In the genomic region with DNA sequence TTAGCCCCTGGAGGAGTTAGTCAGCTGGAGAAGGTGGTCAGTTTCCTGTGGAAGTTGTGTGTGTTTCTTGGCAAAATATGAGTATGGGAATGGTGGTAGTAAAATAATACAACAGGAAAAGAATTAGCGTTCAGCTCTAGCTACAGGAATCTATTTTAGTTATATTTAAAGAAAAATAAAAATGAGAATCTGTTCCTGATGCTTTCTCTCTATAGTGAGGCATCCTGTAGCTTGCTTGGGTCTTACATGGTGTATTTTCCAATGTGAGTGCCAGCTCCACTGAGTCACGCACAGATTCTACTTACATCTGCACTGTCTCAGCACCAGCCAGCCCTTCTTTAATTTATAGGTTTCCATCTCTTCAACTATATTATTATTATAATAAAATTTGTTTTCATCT, we compare ENCODE assay signal across 15 cellular contexts.
DNase-seq lines count a peak whose midpoint lies in the region; ATAC-seq and TF ChIP-seq lines count a peak whose summit lies in the region.
"Had no signal": no experiment of that assay in that cellular context is flagged by ENCODE, and none has a peak within 500 bp of the region (broad histone marks: within the 10 kb centered on the region; RNA-seq: fewer than 3 reads in every experiment).

No MANE protein-coding gene starts in this region.

- no peaks in the 10 kb centered on the region for H3K27me3 ChIP-seq in osteoblast (ENCODE audit: insufficient read depth, low read length)
- H3K27me3 ChIP-seq in CD4-positive, alpha-beta T cell (ENCODE audit: control insufficient read depth, insufficient read depth, low read length) = no peaks in the 10 kb centered on the region
- H3K27me3 ChIP-seq: BLaER1 treated with 17β-estradiol and CSF1 and Interleukin-3, amounts not matched to agents 10 nM and 100 nM had no signal

- no peak for ATAC-seq in WTC11
- ATAC-seq in CD4-positive, alpha-beta T cell (ENCODE audit: poor library complexity) = no peak

- H3K36me3 ChIP-seq in osteoblast (ENCODE audit: insufficient read depth, low read length) = peaks cover 20% of the 10 kb centered on the region

- H3K9me3 ChIP-seq in osteoblast (ENCODE audit: low read depth, low read length) = no peaks in the 10 kb centered on the region
- H3K9me3 ChIP-seq in CD4-positive, alpha-beta T cell (ENCODE audit: control insufficient read depth, low read length) = no peaks in the 10 kb centered on the region
- H3K9me3 ChIP-seq: Caco-2, HAP-1 had no signal

- H3K36me3 Mint-ChIP-seq in WTC11 = peaks cover 32% of the 10 kb centered on the region
- H3K36me3 Mint-ChIP-seq in chondrocyte (ENCODE audit: low read depth) = peaks cover 14% of the 10 kb centered on the region
- peaks cover 69% of the 10 kb centered on the region for H3K36me3 Mint-ChIP-seq in CD4-positive, alpha-beta T cell (ENCODE audit: low read depth)

- peaks cover 19% of the 10 kb centered on the region for H3K4me1 ChIP-seq in osteoblast (ENCODE audit: insufficient read depth, low read length)
- H3K4me1 ChIP-seq: Caco-2, HAP-1 had no signal

- H3K4me2 ChIP-seq in osteoblast (ENCODE audit: insufficient read depth, low read length) = no peak overlapping the region
- H3K4me2 ChIP-seq: BLaER1 treated with 17β-estradiol and CSF1 and Interleukin-3, amounts not matched to agents 10 nM and 100 nM had no signal

- H3K9me3 Mint-ChIP-seq in WTC11 (no peaks in the 10 kb centered on the region), chondrocyte (ENCODE audit: low read depth) (no peaks in the 10 kb centered on the region)
- no peaks in the 10 kb centered on the region for H3K9me3 Mint-ChIP-seq in CD4-positive, alpha-beta T cell
- H3K9me3 Mint-ChIP-seq: CD8-positive, alpha-beta memory T cell had no signal

- H3K27me3 Mint-ChIP-seq in WTC11 (ENCODE audit: low read depth) = no peaks in the 10 kb centered on the region
- H3K27me3 Mint-ChIP-seq in chondrocyte (ENCODE audit: low read depth) = no peaks in the 10 kb centered on the region
- no peaks in the 10 kb centered on the region for H3K27me3 Mint-ChIP-seq in CD4-positive, alpha-beta T cell
- H3K27me3 Mint-ChIP-seq: B cell; CD8-positive, alpha-beta memory T cell had no signal

- H3K4me3 ChIP-seq in osteoblast (ENCODE audit: insufficient read depth, low read length) = no peak overlapping the region
- H3K4me3 ChIP-seq: BLaER1 treated with 17β-estradiol and CSF1 and Interleukin-3, amounts not matched to agents 10 nM and 100 nM; GM23248; HAP-1 had no signal

- no peak for DNase-seq in WTC11 (ENCODE audit: low spot score)
- no peak for DNase-seq in chondrocyte (ENCODE audit: low spot score)
- peak; percentile 23 for DNase-seq in glomerular endothelial cell (ENCODE audit: extremely low read depth, low read depth, low spot score)
- DNase-seq in osteoblast (ENCODE audit: insufficient read length, low spot score, missing footprints) = no peak
- DNase-seq in hepatic stellate cell (ENCODE audit: low spot score) = no peak
- no peak for DNase-seq in COLO668 (lab: John Stamatoyannopoulos, UW; ENCODE audit: unreplicated experiment)
- no peak for DNase-seq in CD4-positive, alpha-beta T cell
- DNase-seq in activated CD4-positive, alpha-beta T cell treated with anti-CD3 and anti-CD28 coated beads, Interleukin-2, amount 50 U/mL, for 4 hours = no peak
- DNase-seq: Caco-2; CD8-positive, alpha-beta memory T cell; GM23248; IMR-90 had no signal

- H2AFZ ChIP-seq in osteoblast (ENCODE audit: low read length) = no peak overlapping the region
- H2AFZ ChIP-seq: GM23248 had no signal

- H3K4me1 Mint-ChIP-seq in WTC11 = no peaks in the 10 kb centered on the region
- H3K4me1 Mint-ChIP-seq in chondrocyte (ENCODE audit: low read depth) = peaks cover 31% of the 10 kb centered on the region
- H3K4me1 Mint-ChIP-seq in CD4-positive, alpha-beta T cell (ENCODE audit: low read depth) = no peaks in the 10 kb centered on the region
- H3K4me1 Mint-ChIP-seq: B cell had no signal

- CTCF ChIA-PET in WTC11 (lab: Charles Lee) = interaction anchor here (0.6 kb wide), 1 partner anchor 447 kb away, joined by 3 read pairs; no protein-coding TSS in a partner anchor
- CTCF ChIA-PET in CD4-positive, alpha-beta T cell (lab: Charles Lee) = no interaction called here

- peak overlapping the region; percentile 10 for H3K27ac ChIP-seq in osteoblast (ENCODE audit: low read depth, low read length)
- no peak overlapping the region for H3K27ac ChIP-seq in CD4-positive, alpha-beta T cell (ENCODE audit: low read depth, low read length)
- H3K27ac ChIP-seq: GM23248 had no signal

- intact Hi-C loops in CD4-positive, alpha-beta T cell (cut with DNase I, micrococcal nuclease) = no loop called here

- no peak overlapping the region for H3K27ac Mint-ChIP-seq in WTC11
- peak overlapping the region; percentile 77 for H3K27ac Mint-ChIP-seq in chondrocyte (ENCODE audit: unreplicated experiment)
- no peak overlapping the region for H3K27ac Mint-ChIP-seq in CD4-positive, alpha-beta T cell
- H3K27ac Mint-ChIP-seq: B cell had no signal

- H3K79me2 ChIP-seq in osteoblast (ENCODE audit: insufficient read depth, low read length) = peaks cover 6% of the 10 kb centered on the region

- POLR2A ChIA-PET in WTC11 (lab: Charles Lee) = no interaction called here
- POLR2A ChIA-PET in CD4-positive, alpha-beta T cell (lab: Charles Lee) = no interaction called here

- TF ChIP-seq CTCF in WTC11 (IDR thresholded peaks at IDR 0.05) (no peak), chondrocyte (IDR thresholded peaks at IDR 0.05) (no peak), osteoblast (IDR thresholded peaks at IDR 0.05; ENCODE audit: extremely low read depth, low read depth, low read length) (no peak)
- no peak for TF ChIP-seq CTCF in CD4-positive, alpha-beta T cell (IDR thresholded peaks at IDR 0.05)

- H4K20me1 ChIP-seq in osteoblast (ENCODE audit: insufficient read depth, low read length) = no peaks in the 10 kb centered on the region

- no peak overlapping the region for H3K4me3 Mint-ChIP-seq in WTC11
- no peak overlapping the region for H3K4me3 Mint-ChIP-seq in chondrocyte (ENCODE audit: unreplicated experiment)
- no peak overlapping the region for H3K4me3 Mint-ChIP-seq in CD4-positive, alpha-beta T cell
- H3K4me3 Mint-ChIP-seq: B cell; CD8-positive, alpha-beta memory T cell had no signal

TF ChIP-seq in WTC11, 78 proteins besides CTCF, POLR2A, EP300 and RAD21:
- TF ChIP-seq, protein P1, sequence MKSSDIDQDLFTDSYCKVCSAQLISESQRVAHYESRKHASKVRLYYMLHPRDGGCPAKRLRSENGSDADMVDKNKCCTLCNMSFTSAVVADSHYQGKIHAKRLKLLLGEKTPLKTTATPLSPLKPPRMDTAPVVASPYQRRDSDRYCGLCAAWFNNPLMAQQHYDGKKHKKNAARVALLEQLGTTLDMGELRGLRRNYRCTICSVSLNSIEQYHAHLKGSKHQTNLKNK (CRISPR knock-in tag; IDR thresholded peaks at IDR 0.05) = no peak
- TF ChIP-seq HMGA2 (CRISPR knock-in tag; IDR thresholded peaks at IDR 0.05) = 0 out of 2 replicates have a peak, but pooled peaks have one; percentile 68
